In the genomic region with DNA sequence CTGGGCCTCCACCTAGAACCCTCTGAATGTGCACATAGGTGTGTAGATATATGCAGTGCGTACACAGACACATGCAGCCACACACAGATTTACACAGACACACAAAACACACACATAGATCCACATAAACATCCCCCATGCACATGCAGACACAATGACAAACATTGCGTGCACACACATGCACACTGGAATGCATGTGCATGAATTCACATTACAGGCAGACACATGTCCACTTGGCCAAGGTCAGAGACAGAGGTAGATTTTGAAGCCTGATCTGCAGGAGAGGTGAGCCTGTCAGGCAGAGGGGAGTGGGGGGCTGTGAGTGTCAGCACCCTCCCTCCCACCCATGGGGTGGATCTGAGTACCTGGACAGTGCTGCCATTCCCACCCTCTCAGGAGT, we compare ENCODE assay signal across 27 cellular contexts.
"Had no signal": no experiment of that assay in that cellular context is flagged by ENCODE, and none has a peak within 500 bp of the region (broad histone marks: within the 10 kb centered on the region; RNA-seq: fewer than 3 reads in every experiment).

No MANE protein-coding gene starts in this region.

- ATAC-seq: activated CD4-positive, alpha-beta T cell treated with anti-CD3 and anti-CD28 coated beads for 36 hours; activated T-cell treated with anti-CD3 and anti-CD28 coated beads, Interleukin-2, amount 50 U/mL, for 72 hours; activated T-helper 17 cell treated with anti-CD3 and anti-CD28 coated beads, Interleukin-2, amount 50 U/mL, for 72 hours had no signal

- H3K4me3 Mint-ChIP-seq: activated CD4-positive, alpha-beta memory T cell treated with anti-CD3 and anti-CD28 coated beads, Interleukin-2, amount 10 ng/mL, durations not matched to agents 7 days and 5 days; activated CD4-positive, alpha-beta T cell treated with anti-CD3 and anti-CD28 coated beads for 36 hours; activated CD4-positive, alpha-beta T cell treated with anti-CD3 and anti-CD28 coated beads, Interleukin-2, amount 10 ng/mL, durations not matched to agents 24 days and 14 days; activated naive CD8-positive, alpha-beta T cell; activated T-cell treated with anti-CD3 and anti-CD28 coated beads, Interleukin-2, amount 50 U/mL, for 24 hours; activated T-cell treated with anti-CD3 and anti-CD28 coated beads, Interleukin-2, amount 50 U/mL, for 72 hours; activated T-helper 17 cell treated with anti-CD3 and anti-CD28 coated beads, Interleukin-2, amount 50 U/mL, for 72 hours had no signal

- H3K27ac Mint-ChIP-seq: activated CD4-positive, alpha-beta memory T cell treated with anti-CD3 and anti-CD28 coated beads, Interleukin-2, amount 10 ng/mL, durations not matched to agents 7 days and 5 days; activated CD4-positive, alpha-beta T cell treated with anti-CD3 and anti-CD28 coated beads for 36 hours; activated CD4-positive, alpha-beta T cell treated with anti-CD3 and anti-CD28 coated beads, Interleukin-2, amount 10 ng/mL, durations not matched to agents 24 days and 14 days; activated naive CD8-positive, alpha-beta T cell; activated T-cell treated with anti-CD3 and anti-CD28 coated beads, Interleukin-2, amount 50 U/mL, for 24 hours; activated T-cell treated with anti-CD3 and anti-CD28 coated beads, Interleukin-2, amount 50 U/mL, for 72 hours; activated T-helper 17 cell treated with anti-CD3 and anti-CD28 coated beads, Interleukin-2, amount 50 U/mL, for 72 hours had no signal

- H3K36me3 Mint-ChIP-seq: activated naive CD8-positive, alpha-beta T cell had no signal

- H3K27ac ChIP-seq: brain microvascular endothelial cell had no signal

- DNase-seq: activated CD4-positive, alpha-beta memory T cell treated with anti-CD3 and anti-CD28 coated beads, Interleukin-2, amount 10 ng/mL, durations not matched to agents 7 days and 5 days; activated CD4-positive, alpha-beta T cell treated with anti-CD3 and anti-CD28 coated beads for 36 hours; activated CD4-positive, alpha-beta T cell treated with anti-CD3 and anti-CD28 coated beads, Interleukin-2, amount 10 ng/mL, durations not matched to agents 24 days and 14 days; activated CD4-positive, alpha-beta T cell treated with anti-CD3 and anti-CD28 coated beads, Interleukin-2, amount 50 U/mL, for 4 hours; activated CD4-positive, CD25-positive, alpha-beta regulatory T cell; activated CD4-positive, CD25-positive, alpha-beta regulatory T cell treated with anti-CD3 and anti-CD28 coated beads, Interleukin-2, amount 50 U/mL, for 72 hours; activated CD8-positive, alpha-beta memory T cell treated with anti-CD3 and anti-CD28 coated beads, Interleukin-2, amount 50 U/mL, for 48 hours; activated effector memory CD4-positive, alpha-beta T cell treated with Interleukin-2 at 50 U/mL for 16 hours; activated gamma-delta T cell treated with Interleukin-2 at 50 U/mL for 16 hours; activated naive CD4-positive, alpha-beta T cell treated with anti-CD3 and anti-CD28 coated beads, Interleukin-2, amount 50 U/mL, for 16 hours; activated naive CD4-positive, alpha-beta T cell treated with Interleukin-2 at 50 U/mL for 16 hours; activated T-cell treated with anti-CD3 and anti-CD28 coated beads for 4 hours; activated T-cell treated with anti-CD3 and anti-CD28 coated beads, Interleukin-2, amount 50 U/mL, for 24 hours; activated T-cell treated with anti-CD3 and anti-CD28 coated beads, Interleukin-2, amount 50 U/mL, for 72 hours; amniotic stem cell; brain microvascular endothelial cell; caudate nucleus; effector CD8-positive, alpha-beta T cell; erythroblast; foreskin fibroblast; T-helper 2 cell had no signal

- H3K9me3 Mint-ChIP-seq: activated CD4-positive, alpha-beta memory T cell treated with anti-CD3 and anti-CD28 coated beads, Interleukin-2, amount 10 ng/mL, durations not matched to agents 7 days and 5 days; activated CD4-positive, alpha-beta T cell treated with anti-CD3 and anti-CD28 coated beads, Interleukin-2, amount 10 ng/mL, durations not matched to agents 24 days and 14 days; activated T-cell treated with anti-CD3 and anti-CD28 coated beads, Interleukin-2, amount 50 U/mL, for 24 hours; activated T-cell treated with anti-CD3 and anti-CD28 coated beads, Interleukin-2, amount 50 U/mL, for 72 hours; activated T-helper 17 cell treated with anti-CD3 and anti-CD28 coated beads, Interleukin-2, amount 50 U/mL, for 72 hours had no signal

- H3K27me3 Mint-ChIP-seq: activated CD4-positive, alpha-beta memory T cell treated with anti-CD3 and anti-CD28 coated beads, Interleukin-2, amount 10 ng/mL, durations not matched to agents 7 days and 5 days; activated CD4-positive, alpha-beta T cell treated with anti-CD3 and anti-CD28 coated beads, Interleukin-2, amount 10 ng/mL, durations not matched to agents 24 days and 14 days; activated T-cell treated with anti-CD3 and anti-CD28 coated beads, Interleukin-2, amount 50 U/mL, for 24 hours had no signal

- H3K4me1 Mint-ChIP-seq: activated CD4-positive, alpha-beta T cell treated with anti-CD3 and anti-CD28 coated beads for 36 hours; activated CD4-positive, alpha-beta T cell treated with anti-CD3 and anti-CD28 coated beads, Interleukin-2, amount 10 ng/mL, durations not matched to agents 24 days and 14 days; activated T-helper 17 cell treated with anti-CD3 and anti-CD28 coated beads, Interleukin-2, amount 50 U/mL, for 72 hours had no signal

- FAIRE-seq: astrocyte, colon, endometrium, frontal cortex had no signal

- H3K27me3 ChIP-seq: brain microvascular endothelial cell had no signal

- H3K36me3 ChIP-seq: brain microvascular endothelial cell had no signal
